Comparison of ENCODE assay signal across 25 cellular contexts in the genomic region with DNA sequence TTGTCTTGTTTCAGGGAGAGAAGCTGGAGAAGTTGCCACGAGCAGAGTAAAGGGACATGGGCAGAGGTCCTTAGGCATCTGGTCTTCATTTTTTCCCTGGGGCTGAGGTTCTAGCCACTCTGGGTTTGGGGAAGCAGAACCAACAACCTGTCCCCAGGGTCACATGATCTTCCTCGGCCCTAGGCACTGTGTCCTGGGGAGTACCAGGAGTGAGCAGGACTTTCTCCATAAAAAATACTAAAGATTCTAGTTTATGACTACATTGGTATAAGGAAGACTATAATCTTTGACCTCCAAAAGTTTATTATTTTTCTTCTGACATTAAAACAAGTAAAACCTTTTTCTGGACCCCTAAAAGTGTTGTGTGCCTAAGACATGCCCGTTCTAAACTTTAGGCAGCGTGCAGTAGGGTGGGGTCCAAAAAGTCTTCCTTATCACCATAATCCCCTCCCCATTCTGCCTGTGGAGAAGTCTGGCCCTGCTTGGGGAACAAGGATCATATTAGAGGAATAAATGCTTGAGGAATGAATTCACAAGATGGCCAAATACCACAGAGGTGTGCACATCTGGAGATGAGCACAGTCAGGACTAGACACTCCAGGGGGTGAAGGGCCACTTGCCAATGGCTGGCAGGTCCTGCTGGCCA. TPM values are rescaled to one million over a fixed set of nuclear protein-coding genes. Genes with fewer than 3 reads are reported as not detected.
DNase-seq lines count a peak whose midpoint lies in the region; ATAC-seq and TF ChIP-seq lines count a peak whose summit lies in the region.
"Had no signal": no experiment of that assay in that cellular context is flagged by ENCODE, and none has a peak within 500 bp of the region (broad histone marks: within the 10 kb centered on the region; RNA-seq: fewer than 3 reads in every experiment).

No MANE protein-coding gene starts in this region.

- no peak overlapping the region for H3K4me3 ChIP-seq in CD8-positive, alpha-beta memory T cell (ENCODE audit: low read length)
- H3K4me3 ChIP-seq in WERI-Rb-1 (ENCODE audit: low read depth, low read length) (no peak overlapping the region), BE2C (ENCODE audit: low read depth, low read length) (no peak overlapping the region)
- H3K4me3 ChIP-seq: gastrocnemius medialis, mucosa of descending colon, neural progenitor cell, psoas muscle had no signal

- no peak for ATAC-seq in natural killer cell
- ATAC-seq: activated naive CD8-positive, alpha-beta T cell treated with anti-CD3 and anti-CD28 coated beads, Interleukin-2, amount 50 U/mL, for 24 hours; mucosa of descending colon; T-cell had no signal

- H3K36me3 ChIP-seq in CD8-positive, alpha-beta memory T cell (ENCODE audit: insufficient read depth, low read length), result no peaks in the 10 kb centered on the region
- H3K36me3 ChIP-seq in WERI-Rb-1 (no peaks in the 10 kb centered on the region), BE2C (no peaks in the 10 kb centered on the region)
- H3K36me3 ChIP-seq: gastrocnemius medialis, neural progenitor cell had no signal

- no peaks in the 10 kb centered on the region for H3K27me3 ChIP-seq in CD8-positive, alpha-beta memory T cell (ENCODE audit: insufficient read depth, low read length, poor library complexity, severe bottlenecking)
- no peaks in the 10 kb centered on the region for H3K27me3 ChIP-seq in WERI-Rb-1 (ENCODE audit: insufficient read depth, low read depth, severe bottlenecking)
- H3K27me3 ChIP-seq in BE2C, result no peaks in the 10 kb centered on the region
- H3K27me3 ChIP-seq: gastrocnemius medialis, neural progenitor cell had no signal

- H3K9me3 ChIP-seq in CD8-positive, alpha-beta memory T cell (ENCODE audit: low read length), result no peaks in the 10 kb centered on the region
- no peaks in the 10 kb centered on the region for H3K9me3 ChIP-seq in WERI-Rb-1 (ENCODE audit: severe bottlenecking)
- no peaks in the 10 kb centered on the region for H3K9me3 ChIP-seq in BE2C
- H3K9me3 ChIP-seq: gastrocnemius medialis, mucosa of descending colon, psoas muscle had no signal

- TF ChIP-seq CTCF in brain (conservative IDR thresholded peaks at IDR 0.05) (no peak), natural killer cell (IDR thresholded peaks at IDR 0.05) (no peak), WERI-Rb-1 (IDR thresholded peaks at IDR 0.05; ENCODE audit: low read depth, low read length) (no peak), BE2C (IDR thresholded peaks at IDR 0.05; ENCODE audit: low read depth, low read length) (no peak)

- DNase-seq in CD8-positive, alpha-beta memory T cell, result no peak
- DNase-seq in LoVo (ENCODE audit: low spot score), result peak; percentile 16
- DNase-seq in islet precursor cell, result peak; percentile 33
- no peak for DNase-seq in natural killer cell
- no peak for DNase-seq in activated CD4-positive, alpha-beta T cell treated with anti-CD3 and anti-CD28 coated beads for 4 hours
- no peak for DNase-seq in WERI-Rb-1
- DNase-seq in BE2C, result no peak
- DNase-seq: activated CD4-positive, alpha-beta T cell treated with anti-CD3 and anti-CD28 coated beads, Interleukin-2, amount 50 U/mL, for 4 hours; activated effector memory CD4-positive, alpha-beta T cell treated with Interleukin-2 at 50 U/mL for 16 hours; activated naive CD8-positive, alpha-beta T cell treated with anti-CD3 and anti-CD28 coated beads, Interleukin-2, amount 50 U/mL, for 24 hours; CD4-positive, CD25-positive, alpha-beta regulatory T cell; DMS153; GF-D8; mucosa of descending colon; NCI-H1105; NCI-H2107; NCI-H510A treated with DMSO at 0.1 percent for 48 hours; stimulated activated CD4-positive, alpha-beta T cell treated with anti-CD3 and anti-CD28 coated beads, Interleukin-1b, Interleukin-23, amount 100 ng/mL, for 48 hours; stimulated activated naive CD4-positive, alpha-beta T cell; T-cell had no signal

- H3K4me1 ChIP-seq in CD8-positive, alpha-beta memory T cell (ENCODE audit: insufficient read depth, low read length), result no peaks in the 10 kb centered on the region
- peaks cover 18% of the 10 kb centered on the region for H3K4me1 ChIP-seq in BE2C
- H3K4me1 ChIP-seq: gastrocnemius medialis, psoas muscle had no signal

- peaks cover 4 to 11% of the 10 kb centered on the region in 2 donors for H3K27me3 Mint-ChIP-seq in CD8-positive, alpha-beta memory T cell
- H3K27me3 Mint-ChIP-seq in brain (no peaks in the 10 kb centered on the region), natural killer cell (ENCODE audit: low read depth in 2 of 2) (no peaks in the 10 kb centered on the region)
- H3K27me3 Mint-ChIP-seq: activated naive CD8-positive, alpha-beta T cell treated with anti-CD3 and anti-CD28 coated beads, Interleukin-2, amount 50 U/mL, for 24 hours had no signal

- H3K4me3 Mint-ChIP-seq in CD8-positive, alpha-beta memory T cell, result no peak overlapping the region
- H3K4me3 Mint-ChIP-seq in brain (no peak overlapping the region), natural killer cell (no peak overlapping the region)
- H3K4me3 Mint-ChIP-seq: activated naive CD8-positive, alpha-beta T cell treated with anti-CD3 and anti-CD28 coated beads, Interleukin-2, amount 50 U/mL, for 24 hours; CD4-positive, CD25-positive, alpha-beta regulatory T cell; neural progenitor cell; T-cell had no signal

- H3K27ac ChIP-seq in CD8-positive, alpha-beta memory T cell (ENCODE audit: low read depth, low read length), result peak overlapping the region; percentile 66
- no peak overlapping the region for H3K27ac ChIP-seq in WERI-Rb-1
- H3K27ac ChIP-seq: gastrocnemius medialis, neural progenitor cell, psoas muscle, VCaP had no signal

- H3K36me3 Mint-ChIP-seq in CD8-positive, alpha-beta memory T cell, result no peaks in the 10 kb centered on the region
- H3K36me3 Mint-ChIP-seq in brain (no peaks in the 10 kb centered on the region), natural killer cell (no peaks in the 10 kb centered on the region)
- H3K36me3 Mint-ChIP-seq: CD4-positive, CD25-positive, alpha-beta regulatory T cell; neural progenitor cell; T-cell had no signal

- intact Hi-C loops in natural killer cell (cut with micrococcal nuclease), result no loop called here

- CTCF ChIA-PET in CD8-positive, alpha-beta memory T cell (lab: Charles Lee), result no interaction called here

- POLR2A ChIA-PET in CD8-positive, alpha-beta memory T cell (lab: Charles Lee), result no interaction called here

- no peaks in the 10 kb centered on the region for H3K9me3 Mint-ChIP-seq in CD8-positive, alpha-beta memory T cell
- H3K9me3 Mint-ChIP-seq in brain (peaks cover 0 to 2% (median 0%) of the 10 kb centered on the region in 5 experiments), natural killer cell (no peaks in the 10 kb centered on the region)
- H3K9me3 Mint-ChIP-seq: activated naive CD8-positive, alpha-beta T cell treated with anti-CD3 and anti-CD28 coated beads, Interleukin-2, amount 50 U/mL, for 24 hours; CD4-positive, CD25-positive, alpha-beta regulatory T cell; neural progenitor cell; T-cell had no signal

- no peak overlapping the region for H3K27ac Mint-ChIP-seq in CD8-positive, alpha-beta memory T cell
- H3K27ac Mint-ChIP-seq in brain, result peak overlapping the region; percentile 50 to 94 (median 71)
- H3K27ac Mint-ChIP-seq in natural killer cell, result no peak overlapping the region
- H3K27ac Mint-ChIP-seq: activated naive CD8-positive, alpha-beta T cell treated with anti-CD3 and anti-CD28 coated beads, Interleukin-2, amount 50 U/mL, for 24 hours; CD4-positive, CD25-positive, alpha-beta regulatory T cell; T-cell had no signal

- H3K4me1 Mint-ChIP-seq in CD8-positive, alpha-beta memory T cell, result no peaks in the 10 kb centered on the region
- H3K4me1 Mint-ChIP-seq in brain (peaks cover 54% of the 10 kb centered on the region), natural killer cell (no peaks in the 10 kb centered on the region)
- H3K4me1 Mint-ChIP-seq: activated naive CD8-positive, alpha-beta T cell treated with anti-CD3 and anti-CD28 coated beads, Interleukin-2, amount 50 U/mL, for 24 hours; CD4-positive, CD25-positive, alpha-beta regulatory T cell; T-cell had no signal

RNA-seq across cellular contexts. Expression of gene IGSF3, which starts 19.3 kb away (rescaled TPM):
- total RNA-seq in CD8-positive, alpha-beta memory T cell, result 1 to 10 TPM; 1.8 to 2.0 TPM
- polyA plus RNA-seq in CD8-positive, alpha-beta memory T cell, result not detected
- polyA plus RNA-seq in brain (ENCODE audit: insufficient read depth, low read depth, low replicate concordance), result 25.4 TPM
- total RNA-seq in natural killer cell, result under 1 TPM in 2 of 3 donors, not detected in 1; 0.05 to 0.14 TPM
- polyA plus RNA-seq in BE2C (2012; ENCODE audit: insufficient read depth, insufficient read length, low read depth), result 91.6 TPM

Comparison
In these comparisons a context has a peak if more than half of its experiments do, and no peak if none do; other contexts are left out.
1. DNase-seq: peak in LoVo (single experiment) and islet precursor cell (single experiment); none in CD8-positive, alpha-beta memory T cell (0 of 5), natural killer cell (single experiment), activated CD4-positive, alpha-beta T cell treated with anti-CD3 and anti-CD28 coated beads for 4 hours (0 of 2), WERI-Rb-1 (single experiment) and BE2C (single experiment).
2. H3K27ac Mint-ChIP-seq: peak in brain (5 of 5); none in CD8-positive, alpha-beta memory T cell (0 of 8) and natural killer cell (0 of 2).